ENCODE assay signal across 20 cellular contexts in genomic region chr20:34553366-34553867, GRCh38. TPM values are rescaled to one million over a fixed set of nuclear protein-coding genes. Genes with fewer than 3 reads are reported as not detected.
DNase-seq lines count a peak whose midpoint lies in the region; ATAC-seq, FAIRE-seq and TF ChIP-seq lines count a peak whose summit lies in the region.
"Had no signal": no experiment of that assay in that cellular context is flagged by ENCODE, and none has a peak within 500 bp of the region (broad histone marks: within the 10 kb centered on the region; RNA-seq: fewer than 3 reads in every experiment).

No MANE protein-coding gene starts in this region.

- H3K4me2 ChIP-seq in mammary epithelial cell (ENCODE audit: insufficient read depth, low read depth, low read length): no peak overlapping the region
- H3K4me2 ChIP-seq in HepG2 (ENCODE audit: low read depth, low read length): peak overlapping the region; percentile 5; the same call in 1 of the 2 replicates

- peaks cover 9% of the 10 kb centered on the region for H3K4me1 Mint-ChIP-seq in activated T-helper 17 cell treated with anti-CD3 and anti-CD28 coated beads, Interleukin-2, amount 50 U/mL, for 72 hours

- no peaks in the 10 kb centered on the region for H3K9me3 ChIP-seq in breast epithelium
- H3K9me3 ChIP-seq in mammary epithelial cell (replicated peaks; ENCODE audit: insufficient read depth, low read length): no peaks in the 10 kb centered on the region
- no peaks in the 10 kb centered on the region for H3K9me3 ChIP-seq in HepG2 (ENCODE audit: low read length)
- no peaks in the 10 kb centered on the region for H3K9me3 ChIP-seq in tibial nerve
- H3K9me3 ChIP-seq: Caco-2, colonic mucosa had no signal

- H3K27ac ChIP-seq in breast epithelium (peak overlapping the region; percentile 21 to 46), mammary epithelial cell (ENCODE audit: insufficient read depth, low read depth, low read length) (no peak overlapping the region), HepG2 (ENCODE audit: extremely low read length, insufficient read depth, low read length) (no peak overlapping the region), tibial nerve (peak overlapping the region in 3 of 4 donors; percentile 15 to 68 (median 34))
- H3K27ac ChIP-seq: colonic mucosa had no signal

- no peak overlapping the region for H3K27ac Mint-ChIP-seq in activated T-helper 17 cell treated with anti-CD3 and anti-CD28 coated beads, Interleukin-2, amount 50 U/mL, for 72 hours
- H3K27ac Mint-ChIP-seq: activated CD8-positive, alpha-beta T cell treated with anti-CD3 and anti-CD28 coated beads for 36 hours; activated T-helper 1 cell treated with anti-CD3 and anti-CD28 coated beads, Interleukin-12 subunit alpha, Interleukin-12 subunit beta, Interleukin-2, Interleukin-4 antibody, amounts not matched to agents 30 ng/mL and 10 ng/mL and 1 ng/mL, durations not matched to agents 14 hours and 24 hours and 36 hours had no signal

- H3K36me3 ChIP-seq in breast epithelium (no peaks in the 10 kb centered on the region), mammary epithelial cell (ENCODE audit: insufficient read depth, low read length) (no peaks in the 10 kb centered on the region), HepG2 (replicated peaks in 1 of 2; ENCODE audit: control insufficient read depth in 1 of 2, insufficient read depth in 2 of 2, low read length in 2 of 2) (no peaks in the 10 kb centered on the region), tibial nerve (no peaks in the 10 kb centered on the region)
- H3K36me3 ChIP-seq: colonic mucosa had no signal

- dilution Hi-C loops in mammary epithelial cell (cut with HindIII; ENCODE audit: low sequenced_read_pairs): no loop called here

- H4K20me1 ChIP-seq in mammary epithelial cell (ENCODE audit: insufficient read depth, low read length) (no peaks in the 10 kb centered on the region), HepG2 (ENCODE audit: insufficient read depth, low read length) (no peaks in the 10 kb centered on the region)

- no peak overlapping the region for H3K9ac ChIP-seq in mammary epithelial cell (ENCODE audit: insufficient read depth, low read length)
- H3K9ac ChIP-seq in HepG2 (ENCODE audit: insufficient read depth, low read depth, low read length): no peak overlapping the region

- no peak overlapping the region for H2AFZ ChIP-seq in mammary epithelial cell (ENCODE audit: low read depth, low read length)
- H2AFZ ChIP-seq in HepG2 (ENCODE audit: low read length): no peak overlapping the region

- H3K79me2 ChIP-seq in mammary epithelial cell (ENCODE audit: insufficient read depth, low read length) (no peaks in the 10 kb centered on the region), HepG2 (ENCODE audit: insufficient read depth, low read length) (no peaks in the 10 kb centered on the region)

- FAIRE-seq in HepG2 (lab: Jason Lieb, UNC): no peak

- H3K27me3 Mint-ChIP-seq in activated T-helper 17 cell treated with anti-CD3 and anti-CD28 coated beads, Interleukin-2, amount 50 U/mL, for 72 hours: no peaks in the 10 kb centered on the region
- H3K27me3 Mint-ChIP-seq: activated CD8-positive, alpha-beta T cell treated with anti-CD3 and anti-CD28 coated beads for 36 hours; naive thymus-derived CD8-positive, alpha-beta T cell had no signal

- H3K4me1 ChIP-seq in breast epithelium: no peaks in the 10 kb centered on the region
- H3K4me1 ChIP-seq in mammary epithelial cell (ENCODE audit: insufficient read depth, low read length): peaks cover 7% of the 10 kb centered on the region
- H3K4me1 ChIP-seq in HepG2 (ENCODE audit: insufficient read depth, low read length): peaks cover 24% of the 10 kb centered on the region
- H3K4me1 ChIP-seq in tibial nerve: peaks cover 0 to 15% (median 6%) of the 10 kb centered on the region in 4 donors
- H3K4me1 ChIP-seq: Caco-2, colonic mucosa had no signal

- H3K27me3 ChIP-seq in breast epithelium (no peaks in the 10 kb centered on the region), mammary epithelial cell (ENCODE audit: insufficient read depth, low read length) (no peaks in the 10 kb centered on the region), HepG2 (ENCODE audit: control insufficient read depth in 1 of 2, insufficient read depth in 2 of 2, low read length in 2 of 2) (no peaks in the 10 kb centered on the region), tibial nerve (no peaks in the 10 kb centered on the region)
- H3K27me3 ChIP-seq: colonic mucosa had no signal

- TF ChIP-seq EP300 in HepG2 (IDR thresholded peaks at IDR 0.05; ENCODE audit: low read depth in 2 of 2, low read length in 2 of 2) (no peak), HepG2 (CRISPR knock-in tag; IDR thresholded peaks at IDR 0.05; ENCODE audit: borderline replicate concordance) (no peak), tibial nerve (IDR thresholded peaks at IDR 0.05) (no peak)

- no peak overlapping the region for H3K4me3 Mint-ChIP-seq in activated T-helper 17 cell treated with anti-CD3 and anti-CD28 coated beads, Interleukin-2, amount 50 U/mL, for 72 hours
- H3K4me3 Mint-ChIP-seq: activated CD8-positive, alpha-beta T cell treated with anti-CD3 and anti-CD28 coated beads for 36 hours; activated T-helper 1 cell treated with anti-CD3 and anti-CD28 coated beads, Interleukin-12 subunit alpha, Interleukin-12 subunit beta, Interleukin-2, Interleukin-4 antibody, amounts not matched to agents 30 ng/mL and 10 ng/mL and 1 ng/mL, durations not matched to agents 14 hours and 24 hours and 36 hours; naive thymus-derived CD8-positive, alpha-beta T cell had no signal

- TF ChIP-seq CTCF in breast epithelium (IDR thresholded peaks at IDR 0.05) (no peak), mammary epithelial cell (conservative IDR thresholded peaks at IDR 0.05 in 1 of 2, IDR thresholded peaks at IDR 0.05 in 1 of 2; ENCODE audit: extremely low read depth in 1 of 2, insufficient read depth in 1 of 2, low read depth in 1 of 2, low read length in 2 of 2) (no peak), HepG2 (CRISPR knock-in tag; IDR thresholded peaks at IDR 0.05) (no peak), tibial nerve (IDR thresholded peaks at IDR 0.05) (no peak)

- H3K36me3 Mint-ChIP-seq in activated T-helper 17 cell treated with anti-CD3 and anti-CD28 coated beads, Interleukin-2, amount 50 U/mL, for 72 hours (ENCODE audit: low read depth): no peaks in the 10 kb centered on the region
- H3K36me3 Mint-ChIP-seq: naive thymus-derived CD8-positive, alpha-beta T cell had no signal

- POLR2A ChIA-PET in HepG2 (lab: Yijun Ruan, JAX): no interaction called here

- WGBS in mammary epithelial cell (ENCODE audit: low coverage, missing lambda C conversion rate): 63% methylated on average over 3 of the region's 4 CpGs
- WGBS in HepG2 (ENCODE audit: low lambda C conversion rate): 11% methylated on average over 4 of the region's 4 CpGs
- WGBS in tibial nerve, 2 donors: 35 to 41% methylated on average over 4 of the region's 4 CpGs

- no peaks in the 10 kb centered on the region for H3K9me3 Mint-ChIP-seq in activated T-helper 17 cell treated with anti-CD3 and anti-CD28 coated beads, Interleukin-2, amount 50 U/mL, for 72 hours
- H3K9me3 Mint-ChIP-seq: activated CD8-positive, alpha-beta T cell treated with anti-CD3 and anti-CD28 coated beads for 36 hours; activated T-helper 1 cell treated with anti-CD3 and anti-CD28 coated beads, Interleukin-12 subunit alpha, Interleukin-12 subunit beta, Interleukin-2, Interleukin-4 antibody, amounts not matched to agents 30 ng/mL and 10 ng/mL and 1 ng/mL, durations not matched to agents 14 hours and 24 hours and 36 hours; naive thymus-derived CD8-positive, alpha-beta T cell had no signal

- no peak for TF ChIP-seq RAD21 in HepG2 (CRISPR knock-in tag; IDR thresholded peaks at IDR 0.05)

- CTCF ChIA-PET in mammary epithelial cell (lab: Charles Lee; ENCODE audit: low non-redundant PET) (interaction anchor here (0.7 kb wide), 1 partner anchor 878 kb away, joined by 3 read pairs; no protein-coding TSS in a partner anchor), HepG2 (lab: Yijun Ruan, JAX; ENCODE audit: low intra/inter-chr PET ratio, low total read pairs) (no interaction called here)

- BruUV-seq in mammary epithelial cell (replicated peaks; lab: Mats Ljungman, UMichigan) (no TSS peak), HepG2 (replicated peaks; lab: Mats Ljungman, UMichigan) (no TSS peak)

- ATAC-seq in HepG2: peak; percentile 47
- ATAC-seq in activated T-helper 17 cell treated with anti-CD3 and anti-CD28 coated beads, Interleukin-2, amount 50 U/mL, for 72 hours (replicated peaks): no peak
- ATAC-seq: activated CD8-positive, alpha-beta T cell treated with anti-CD3 and anti-CD28 coated beads for 36 hours; naive thymus-derived CD8-positive, alpha-beta T cell had no signal

- no peak for TF ChIP-seq POLR2A in breast epithelium (IDR thresholded peaks at IDR 0.05)
- no peak for TF ChIP-seq POLR2A in HepG2 (IDR thresholded peaks at IDR 0.05; ENCODE audit: insufficient read depth in 1 of 2, low read depth in 2 of 2, low read length in 2 of 2)
- TF ChIP-seq POLR2A in tibial nerve (IDR thresholded peaks at IDR 0.05): no peak

- intact Hi-C loops in breast epithelium (cut with DNase I; ENCODE audit: low total_unique reads) (no loop called here), mammary epithelial cell (cut with micrococcal nuclease) (loop anchor here (10.0 kb wide), 1 partner anchor 359 kb away; no protein-coding TSS in a partner anchor), HepG2 (cut with micrococcal nuclease; ENCODE audit: unreplicated experiment) (no loop called here)

- DNase-seq in breast epithelium (ENCODE audit: low spot score in 2 of 2) (no peak), mammary epithelial cell (no peak), astrocyte of the hippocampus (ENCODE audit: low read depth, low spot score) (peak; percentile 59), HepG2 (ENCODE audit: low spot score) (no peak), tibial nerve (ENCODE audit: low spot score in 2 of 2) (no peak), NCI-H226 (no peak), GDM1 (lab: John Stamatoyannopoulos, UW) (no peak)
- DNase-seq: activated CD8-positive, alpha-beta T cell treated with anti-CD3 and anti-CD28 coated beads for 36 hours; amygdala; Caco-2; colonic mucosa; erythroblast; GF-D8; hypothalamus; naive thymus-derived CD8-positive, alpha-beta T cell; NCI-H1694 treated with DMSO at 0.1 percent for 48 hours; SHP77; trophoblast cell had no signal

- in situ Hi-C loops in mammary epithelial cell (cut with MboI; ENCODE audit: low sequenced_read_pairs in 2 of 2): no loop called here
- in situ Hi-C loops in HepG2 (cut with HindIII; ENCODE audit: extremely low pct_ligation_motif_present, low pct_unique_long_range_greater_than_20kb): no loop called here

- H3K4me3 ChIP-seq in breast epithelium (no peak overlapping the region), mammary epithelial cell (replicated peaks in 1 of 3; ENCODE audit: insufficient read depth in 1 of 3, low read depth in 2 of 3, low read length in 3 of 3) (no peak overlapping the region), HepG2 (replicated peaks in 1 of 3; ENCODE audit: insufficient read depth in 1 of 3, low read depth in 2 of 3, low read length in 3 of 3) (no peak overlapping the region), tibial nerve (no peak overlapping the region)
- H3K4me3 ChIP-seq: colonic mucosa had no signal

RNA-seq across cellular contexts. Expression of gene MAP1LC3A, which starts 5.1 kb away (rescaled TPM):
- 10 to 100 TPM; 39.2 to 58.2 (median 51.5) TPM for total RNA-seq in breast epithelium
- total RNA-seq in mammary epithelial cell: 10 to 100 TPM in 1 of 2 donors, 1 to 10 TPM in 1; 9.4 to 18.5 TPM
- 2.5 TPM for polyA plus RNA-seq in mammary epithelial cell
- polyA minus RNA-seq in mammary epithelial cell: not detected
- total RNA-seq in HepG2 (2016; rRNA removed; fragmentation: Illumina TruSeq; extraction: Trizol): not detected in 2 replicates
- total RNA-seq in HepG2 (2016; cell fraction: cytosol; rRNA removed; fragmentation: Illumina TruSeq; extraction: Trizol; ENCODE audit: low read depth): not detected in 2 replicates
- not detected in 2 replicates for total RNA-seq in HepG2 (2016; cell fraction: insoluble cytoplasmic fraction; rRNA removed; fragmentation: Illumina TruSeq; extraction: Trizol)
- not detected in 2 replicates for total RNA-seq in HepG2 (2016; cell fraction: membrane; rRNA removed; fragmentation: Illumina TruSeq; extraction: Trizol)
- not detected in 2 replicates for total RNA-seq in HepG2 (2016; cell fraction: nucleus; rRNA removed; fragmentation: Illumina TruSeq; extraction: Trizol)
- polyA plus RNA-seq in HepG2 (2011; rRNA removed): not detected in 2 replicates
- not detected in 2 replicates for polyA plus RNA-seq in HepG2 (2011; cell fraction: cytosol; rRNA removed)
- polyA plus RNA-seq in HepG2 (2011; cell fraction: nucleus; rRNA removed): 0.17 TPM in 1 of 2 replicates, not detected in the other
- not detected in 2 replicates for polyA plus RNA-seq in HepG2 (2012)
- not detected in 2 replicates for polyA plus RNA-seq in HepG2 (2016; cell fraction: cytosol; fragmentation: Illumina TruSeq; extraction: Trizol; ENCODE audit: low read depth)
- not detected in 2 replicates for polyA plus RNA-seq in HepG2 (2016; cell fraction: insoluble cytoplasmic fraction; fragmentation: Illumina TruSeq; extraction: Trizol; ENCODE audit: low read depth)
- not detected in 2 replicates for polyA plus RNA-seq in HepG2 (2016; cell fraction: membrane; fragmentation: Illumina TruSeq; extraction: Trizol; ENCODE audit: low read depth)
- not detected in 2 replicates for polyA plus RNA-seq in HepG2 (2016; cell fraction: nucleus; fragmentation: Illumina TruSeq; extraction: Trizol; ENCODE audit: insufficient read depth, low read depth)
- not detected in 2 replicates for polyA minus RNA-seq in HepG2 (2011; rRNA and poly(A)+ RNA removed; ENCODE audit: low replicate concordance)
- not detected in 2 replicates for polyA minus RNA-seq in HepG2 (2011; cell fraction: cytosol; rRNA and poly(A)+ RNA removed)
- not detected in 2 replicates for polyA minus RNA-seq in HepG2 (2011; cell fraction: nucleus; rRNA and poly(A)+ RNA removed)
- total RNA-seq in tibial nerve: 100 to 1,000 TPM in 2 of 4 donors, 10 to 100 TPM in 2; 62.4 to 139 (median 106) TPM
- total RNA-seq in activated T-helper 17 cell treated with anti-CD3 and anti-CD28 coated beads, Interleukin-2, amount 50 U/mL, for 72 hours: 1 to 10 TPM; 4.5 to 4.6 TPM

RNA-seq across cellular contexts. Expression of gene DYNLRB1, which starts 37.2 kb away (rescaled TPM):
- total RNA-seq in breast epithelium (10 to 100 TPM; 77.7 to 100.0 (median 98.1) TPM), mammary epithelial cell (10 to 100 TPM; 55.5 to 95.6 TPM), HepG2 (2016; rRNA removed; fragmentation: Illumina TruSeq; extraction: Trizol) (140 and 151 TPM in 2 replicates), tibial nerve (100 to 1,000 TPM; 145 to 188 (median 170) TPM)
- polyA plus RNA-seq in mammary epithelial cell (230 TPM), HepG2 (2011; rRNA removed) (244 and 285 TPM in 2 replicates)
- polyA minus RNA-seq in mammary epithelial cell: 158 TPM
- total RNA-seq in HepG2 (2016; cell fraction: cytosol; rRNA removed; fragmentation: Illumina TruSeq; extraction: Trizol; ENCODE audit: low read depth): 70.8 and 95.6 TPM in 2 replicates
- total RNA-seq in HepG2 (2016; cell fraction: insoluble cytoplasmic fraction; rRNA removed; fragmentation: Illumina TruSeq; extraction: Trizol): 132 and 137 TPM in 2 replicates
- total RNA-seq in HepG2 (2016; cell fraction: membrane; rRNA removed; fragmentation: Illumina TruSeq; extraction: Trizol): 86.4 and 104 TPM in 2 replicates
- total RNA-seq in HepG2 (2016; cell fraction: nucleus; rRNA removed; fragmentation: Illumina TruSeq; extraction: Trizol): 52.8 and 64.0 TPM in 2 replicates
- polyA plus RNA-seq in HepG2 (2011; cell fraction: cytosol; rRNA removed): 208 and 234 TPM in 2 replicates
- 71.4 and 86.5 TPM in 2 replicates for polyA plus RNA-seq in HepG2 (2011; cell fraction: nucleus; rRNA removed)
- 331 and 366 TPM in 2 replicates for polyA plus RNA-seq in HepG2 (2012)
- polyA plus RNA-seq in HepG2 (2016; cell fraction: cytosol; fragmentation: Illumina TruSeq; extraction: Trizol; ENCODE audit: low read depth): 170 and 195 TPM in 2 replicates
- 370 and 446 TPM in 2 replicates for polyA plus RNA-seq in HepG2 (2016; cell fraction: insoluble cytoplasmic fraction; fragmentation: Illumina TruSeq; extraction: Trizol; ENCODE audit: low read depth)
- polyA plus RNA-seq in HepG2 (2016; cell fraction: membrane; fragmentation: Illumina TruSeq; extraction: Trizol; ENCODE audit: low read depth): 217 and 229 TPM in 2 replicates
- 196 and 204 TPM in 2 replicates for polyA plus RNA-seq in HepG2 (2016; cell fraction: nucleus; fragmentation: Illumina TruSeq; extraction: Trizol; ENCODE audit: insufficient read depth, low read depth)
- 201 and 224 TPM in 2 replicates for polyA minus RNA-seq in HepG2 (2011; rRNA and poly(A)+ RNA removed; ENCODE audit: low replicate concordance)
- 65.3 and 87.8 TPM in 2 replicates for polyA minus RNA-seq in HepG2 (2011; cell fraction: cytosol; rRNA and poly(A)+ RNA removed)
- 48.7 and 54.5 TPM in 2 replicates for polyA minus RNA-seq in HepG2 (2011; cell fraction: nucleus; rRNA and poly(A)+ RNA removed)
- 10 to 100 TPM; 72.0 to 85.0 TPM for total RNA-seq in activated T-helper 17 cell treated with anti-CD3 and anti-CD28 coated beads, Interleukin-2, amount 50 U/mL, for 72 hours

Comparison
In these comparisons a context has a peak if more than half of its experiments do, and no peak if none do; other contexts are left out.
1. H3K27ac ChIP-seq: peak in breast epithelium (2 of 2) and tibial nerve (3 of 4); none in mammary epithelial cell (single experiment) and HepG2 (single experiment).